In the genomic region with DNA sequence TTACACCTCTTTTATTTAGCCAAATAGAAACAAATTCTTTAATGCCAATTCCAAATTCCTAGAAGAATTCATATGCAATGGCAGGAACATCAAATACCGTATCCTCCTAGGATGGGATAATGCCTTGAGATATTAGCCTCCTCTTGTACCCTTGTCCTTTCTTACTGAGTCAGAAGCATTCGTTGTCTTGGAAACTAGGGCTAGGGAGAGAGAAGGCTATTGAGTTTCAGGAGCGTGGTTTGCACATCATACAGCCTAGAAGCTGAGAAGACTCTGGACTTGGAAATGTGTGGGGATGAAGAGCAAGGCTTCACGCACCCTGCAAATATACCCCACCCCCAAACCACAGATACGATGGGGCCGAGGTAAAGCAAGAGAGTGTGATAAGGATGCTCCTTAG, we compare ENCODE assay signal across 18 cellular contexts.
DNase-seq lines count a peak whose midpoint lies in the region; ATAC-seq and TF ChIP-seq lines count a peak whose summit lies in the region.
"Had no signal": no experiment of that assay in that cellular context is flagged by ENCODE, and none has a peak within 500 bp of the region (broad histone marks: within the 10 kb centered on the region; RNA-seq: fewer than 3 reads in every experiment).

No MANE protein-coding gene starts in this region.

- no peaks in the 10 kb centered on the region for H3F3A ChIP-seq in SK-N-SH (replicated peaks; ENCODE audit: insufficient read depth)

- H3K36me3 Mint-ChIP-seq in brain, result no peaks in the 10 kb centered on the region
- no peaks in the 10 kb centered on the region for H3K36me3 Mint-ChIP-seq in progenitor cell of endocrine pancreas (ENCODE audit: insufficient read depth)
- H3K36me3 Mint-ChIP-seq: CD14-positive monocyte; CD8-positive, alpha-beta memory T cell had no signal

- H4K20me1 ChIP-seq in SK-N-SH (ENCODE audit: insufficient read depth), result no peaks in the 10 kb centered on the region

- peaks cover 3% of the 10 kb centered on the region for H3K27me3 Mint-ChIP-seq in brain
- H3K27me3 Mint-ChIP-seq in progenitor cell of endocrine pancreas, result peaks cover 15% of the 10 kb centered on the region

- H3K4me3 Mint-ChIP-seq in brain (peak overlapping the region in 1 of 5 experiments; percentile 7), progenitor cell of endocrine pancreas (ENCODE audit: low read depth) (no peak overlapping the region)
- H3K4me3 Mint-ChIP-seq: CD14-positive monocyte; CD8-positive, alpha-beta memory T cell had no signal

- no peak overlapping the region for H3K27ac ChIP-seq in SK-N-SH (ENCODE audit: low read depth in 2 of 2, low read length in 1 of 2)

- no peak for TF ChIP-seq CTCF in SK-N-SH (IDR thresholded peaks at IDR 0.05)
- no peak for TF ChIP-seq CTCF in brain (conservative IDR thresholded peaks at IDR 0.05)
- TF ChIP-seq CTCF in progenitor cell of endocrine pancreas (IDR thresholded peaks at IDR 0.05; ENCODE audit: unreplicated experiment), result no peak

- peaks cover 0 to 4% of the 10 kb centered on the region in 2 experiments; a peak in 1 of 4 replicates for H3K4me1 ChIP-seq in SK-N-SH (ENCODE audit: control insufficient read depth in 1 of 2, insufficient read depth in 2 of 2, low read depth in 1 of 2, low read length in 1 of 2)

- ATAC-seq in SK-N-SH treated with all-trans-retinoic acid at 6 μM for 48 hours (peak; percentile 54; the same call in 2 of the 3 replicates), HG02588 (IDR thresholded peaks at IDR 0.05; ENCODE audit: unreplicated experiment) (no peak)
- ATAC-seq: K562, PC-3 had no signal

- no peaks in the 10 kb centered on the region for H3K27me3 ChIP-seq in SK-N-SH (ENCODE audit: insufficient read depth)

- H3K9me3 Mint-ChIP-seq in brain (peaks cover 0 to 10% (median 0%) of the 10 kb centered on the region in 5 experiments), progenitor cell of endocrine pancreas (ENCODE audit: low read depth) (no peaks in the 10 kb centered on the region)

- DNase-seq in SK-N-SH (no peak), myocyte (ENCODE audit: low read depth) (peak; percentile 42), NCI-H1092 treated with DMSO at 0.1 percent for 48 hours (lab: John Stamatoyannopoulos, UW) (no peak), progenitor cell of endocrine pancreas (ENCODE audit: low spot score, unreplicated experiment) (no peak)
- DNase-seq: Calu3; CD8-positive, alpha-beta memory T cell; Kasumi-1; NCI-H187; NCI-H2081 treated with DMSO at 0.1 percent for 48 hours; NCI-H446 treated with DMSO at 0.1 percent for 48 hours; NCI-H526; NK-92 treated with Interleukin-12 subunit alpha and Interleukin-12 subunit beta, amount 100 ng/mL, for 24 hours; PC-3 had no signal

- TF ChIP-seq RAD21 in SK-N-SH (IDR thresholded peaks at IDR 0.05; ENCODE audit: low read length), result no peak

- H3K79me2 ChIP-seq in SK-N-SH (ENCODE audit: insufficient read depth), result no peaks in the 10 kb centered on the region

- no peaks in the 10 kb centered on the region for H3K9me2 ChIP-seq in SK-N-SH

- H3K4me2 ChIP-seq in SK-N-SH, result no peak overlapping the region

- POLR2A ChIA-PET in SK-N-SH (lab: Yijun Ruan, JAX), result no interaction called here

- no peak overlapping the region for H3K9ac ChIP-seq in SK-N-SH

- CTCF ChIA-PET in SK-N-SH (lab: Yijun Ruan, JAX), result interaction anchor here (1.4 kb wide), 1 partner anchor 15 kb away, joined by 3 read pairs; no protein-coding TSS in a partner anchor

- WGBS in SK-N-SH (ENCODE audit: low lambda C conversion rate), result 90% methylated on average over 6 of the region's 6 CpGs

- no peaks in the 10 kb centered on the region for H3K36me3 ChIP-seq in SK-N-SH (replicated peaks in 1 of 2; ENCODE audit: control insufficient read depth in 1 of 2, insufficient read depth in 2 of 2, low read length in 1 of 2)

- no peak for TF ChIP-seq EP300 in SK-N-SH (IDR thresholded peaks at IDR 0.05; ENCODE audit: borderline replicate concordance in 1 of 2, low read depth in 1 of 2, low read length in 1 of 2)

- no peak overlapping the region for H2AFZ ChIP-seq in SK-N-SH (ENCODE audit: low read depth)

- H3K4me1 Mint-ChIP-seq in brain (peaks cover 87% of the 10 kb centered on the region), progenitor cell of endocrine pancreas (ENCODE audit: low read depth) (no peaks in the 10 kb centered on the region)
- H3K4me1 Mint-ChIP-seq: CD14-positive monocyte; CD8-positive, alpha-beta memory T cell had no signal

- H3K27ac Mint-ChIP-seq in brain, result peak overlapping the region in 3 of 5 experiments; percentile 19 to 85 (median 45)
- no peak overlapping the region for H3K27ac Mint-ChIP-seq in progenitor cell of endocrine pancreas
- H3K27ac Mint-ChIP-seq: CD14-positive monocyte; CD8-positive, alpha-beta memory T cell had no signal

- H3K4me3 ChIP-seq in SK-N-SH (ENCODE audit: low read depth in 2 of 2, low read length in 1 of 2), result no peak overlapping the region
- H3K4me3 ChIP-seq: K562 had no signal

- no peaks in the 10 kb centered on the region for H3K9me3 ChIP-seq in SK-N-SH

TF ChIP-seq in SK-N-SH treated with all-trans-retinoic acid at 6 μM for 48 hours, 23 proteins besides CTCF, POLR2A, EP300 and RAD21 (continues in another document):
- TF ChIP-seq ZNF70 (CRISPR knock-in tag; IDR thresholded peaks at IDR 0.05) (no peak), TOX (CRISPR knock-in tag; IDR thresholded peaks at IDR 0.05; ENCODE audit: borderline replicate concordance) (no peak), SNAI2 (CRISPR knock-in tag; IDR thresholded peaks at IDR 0.05) (no peak), ARNTL (CRISPR knock-in tag; IDR thresholded peaks at IDR 0.05; ENCODE audit: borderline replicate concordance, low read depth) (no peak), PPARA (CRISPR knock-in tag; IDR thresholded peaks at IDR 0.05; ENCODE audit: borderline replicate concordance) (no peak), GLIS3 (CRISPR knock-in tag; IDR thresholded peaks at IDR 0.05) (no peak), CSDC2 (CRISPR knock-in tag; IDR thresholded peaks at IDR 0.05) (no peak), RARB (CRISPR knock-in tag; IDR thresholded peaks at IDR 0.05) (no peak)
- TF ChIP-seq, protein P1, sequence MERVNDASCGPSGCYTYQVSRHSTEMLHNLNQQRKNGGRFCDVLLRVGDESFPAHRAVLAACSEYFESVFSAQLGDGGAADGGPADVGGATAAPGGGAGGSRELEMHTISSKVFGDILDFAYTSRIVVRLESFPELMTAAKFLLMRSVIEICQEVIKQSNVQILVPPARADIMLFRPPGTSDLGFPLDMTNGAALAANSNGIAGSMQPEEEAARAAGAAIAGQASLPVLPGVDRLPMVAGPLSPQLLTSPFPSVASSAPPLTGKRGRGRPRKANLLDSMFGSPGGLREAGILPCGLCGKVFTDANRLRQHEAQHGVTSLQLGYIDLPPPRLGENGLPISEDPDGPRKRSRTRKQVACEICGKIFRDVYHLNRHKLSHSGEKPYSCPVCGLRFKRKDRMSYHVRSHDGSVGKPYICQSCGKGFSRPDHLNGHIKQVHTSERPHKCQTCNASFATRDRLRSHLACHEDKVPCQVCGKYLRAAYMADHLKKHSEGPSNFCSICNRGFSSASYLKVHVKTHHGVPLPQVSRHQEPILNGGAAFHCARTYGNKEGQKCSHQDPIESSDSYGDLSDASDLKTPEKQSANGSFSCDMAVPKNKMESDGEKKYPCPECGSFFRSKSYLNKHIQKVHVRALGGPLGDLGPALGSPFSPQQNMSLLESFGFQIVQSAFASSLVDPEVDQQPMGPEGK (CRISPR knock-in tag; IDR thresholded peaks at IDR 0.05; ENCODE audit: borderline replicate concordance), result no peak

TF ChIP-seq in SK-N-SH, 30 proteins besides CTCF, POLR2A, EP300 and RAD21:
- TF ChIP-seq, protein P2, sequence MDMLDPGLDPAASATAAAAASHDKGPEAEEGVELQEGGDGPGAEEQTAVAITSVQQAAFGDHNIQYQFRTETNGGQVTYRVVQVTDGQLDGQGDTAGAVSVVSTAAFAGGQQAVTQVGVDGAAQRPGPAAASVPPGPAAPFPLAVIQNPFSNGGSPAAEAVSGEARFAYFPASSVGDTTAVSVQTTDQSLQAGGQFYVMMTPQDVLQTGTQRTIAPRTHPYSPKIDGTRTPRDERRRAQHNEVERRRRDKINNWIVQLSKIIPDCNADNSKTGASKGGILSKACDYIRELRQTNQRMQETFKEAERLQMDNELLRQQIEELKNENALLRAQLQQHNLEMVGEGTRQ (IDR thresholded peaks at IDR 0.05; ENCODE audit: borderline replicate concordance, low read depth, low read length), result no peak
- TF ChIP-seq, protein P3, sequence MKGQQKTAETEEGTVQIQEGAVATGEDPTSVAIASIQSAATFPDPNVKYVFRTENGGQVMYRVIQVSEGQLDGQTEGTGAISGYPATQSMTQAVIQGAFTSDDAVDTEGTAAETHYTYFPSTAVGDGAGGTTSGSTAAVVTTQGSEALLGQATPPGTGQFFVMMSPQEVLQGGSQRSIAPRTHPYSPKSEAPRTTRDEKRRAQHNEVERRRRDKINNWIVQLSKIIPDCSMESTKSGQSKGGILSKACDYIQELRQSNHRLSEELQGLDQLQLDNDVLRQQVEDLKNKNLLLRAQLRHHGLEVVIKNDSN (IDR thresholded peaks at IDR 0.05; ENCODE audit: borderline replicate concordance, low read depth), result no peak
